Comparison of ENCODE assay signal across 1 cellular context in genomic region chr19:46839752-46840151, GRCh38.
TF ChIP-seq lines count a peak whose summit lies in the region.

No MANE protein-coding gene starts in this region.

TF ChIP-seq in WTC11, 78 proteins besides CTCF, POLR2A, EP300 and RAD21 (continued from another document):
- TF ChIP-seq, protein P1, sequence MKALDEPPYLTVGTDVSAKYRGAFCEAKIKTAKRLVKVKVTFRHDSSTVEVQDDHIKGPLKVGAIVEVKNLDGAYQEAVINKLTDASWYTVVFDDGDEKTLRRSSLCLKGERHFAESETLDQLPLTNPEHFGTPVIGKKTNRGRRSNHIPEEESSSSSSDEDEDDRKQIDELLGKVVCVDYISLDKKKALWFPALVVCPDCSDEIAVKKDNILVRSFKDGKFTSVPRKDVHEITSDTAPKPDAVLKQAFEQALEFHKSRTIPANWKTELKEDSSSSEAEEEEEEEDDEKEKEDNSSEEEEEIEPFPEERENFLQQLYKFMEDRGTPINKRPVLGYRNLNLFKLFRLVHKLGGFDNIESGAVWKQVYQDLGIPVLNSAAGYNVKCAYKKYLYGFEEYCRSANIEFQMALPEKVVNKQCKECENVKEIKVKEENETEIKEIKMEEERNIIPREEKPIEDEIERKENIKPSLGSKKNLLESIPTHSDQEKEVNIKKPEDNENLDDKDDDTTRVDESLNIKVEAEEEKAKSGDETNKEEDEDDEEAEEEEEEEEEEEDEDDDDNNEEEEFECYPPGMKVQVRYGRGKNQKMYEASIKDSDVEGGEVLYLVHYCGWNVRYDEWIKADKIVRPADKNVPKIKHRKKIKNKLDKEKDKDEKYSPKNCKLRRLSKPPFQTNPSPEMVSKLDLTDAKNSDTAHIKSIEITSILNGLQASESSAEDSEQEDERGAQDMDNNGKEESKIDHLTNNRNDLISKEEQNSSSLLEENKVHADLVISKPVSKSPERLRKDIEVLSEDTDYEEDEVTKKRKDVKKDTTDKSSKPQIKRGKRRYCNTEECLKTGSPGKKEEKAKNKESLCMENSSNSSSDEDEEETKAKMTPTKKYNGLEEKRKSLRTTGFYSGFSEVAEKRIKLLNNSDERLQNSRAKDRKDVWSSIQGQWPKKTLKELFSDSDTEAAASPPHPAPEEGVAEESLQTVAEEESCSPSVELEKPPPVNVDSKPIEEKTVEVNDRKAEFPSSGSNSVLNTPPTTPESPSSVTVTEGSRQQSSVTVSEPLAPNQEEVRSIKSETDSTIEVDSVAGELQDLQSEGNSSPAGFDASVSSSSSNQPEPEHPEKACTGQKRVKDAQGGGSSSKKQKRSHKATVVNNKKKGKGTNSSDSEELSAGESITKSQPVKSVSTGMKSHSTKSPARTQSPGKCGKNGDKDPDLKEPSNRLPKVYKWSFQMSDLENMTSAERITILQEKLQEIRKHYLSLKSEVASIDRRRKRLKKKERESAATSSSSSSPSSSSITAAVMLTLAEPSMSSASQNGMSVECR (CRISPR knock-in tag; IDR thresholded peaks at IDR 0.05; ENCODE audit: borderline replicate concordance), result no peak
- no peak for TF ChIP-seq FOXP4 (CRISPR knock-in tag; IDR thresholded peaks at IDR 0.05)
- no peak for TF ChIP-seq TEAD4 (CRISPR knock-in tag; IDR thresholded peaks at IDR 0.05)
- TF ChIP-seq, protein P2, sequence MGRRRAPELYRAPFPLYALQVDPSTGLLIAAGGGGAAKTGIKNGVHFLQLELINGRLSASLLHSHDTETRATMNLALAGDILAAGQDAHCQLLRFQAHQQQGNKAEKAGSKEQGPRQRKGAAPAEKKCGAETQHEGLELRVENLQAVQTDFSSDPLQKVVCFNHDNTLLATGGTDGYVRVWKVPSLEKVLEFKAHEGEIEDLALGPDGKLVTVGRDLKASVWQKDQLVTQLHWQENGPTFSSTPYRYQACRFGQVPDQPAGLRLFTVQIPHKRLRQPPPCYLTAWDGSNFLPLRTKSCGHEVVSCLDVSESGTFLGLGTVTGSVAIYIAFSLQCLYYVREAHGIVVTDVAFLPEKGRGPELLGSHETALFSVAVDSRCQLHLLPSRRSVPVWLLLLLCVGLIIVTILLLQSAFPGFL (CRISPR knock-in tag; IDR thresholded peaks at IDR 0.05; ENCODE audit: borderline replicate concordance), result no peak
- TF ChIP-seq OVOL2 (CRISPR knock-in tag; IDR thresholded peaks at IDR 0.05; ENCODE audit: borderline replicate concordance), result no peak
- TF ChIP-seq PRRX2 (CRISPR knock-in tag; IDR thresholded peaks at IDR 0.05), result no peak
- no peak for TF ChIP-seq E2F5 (CRISPR knock-in tag; IDR thresholded peaks at IDR 0.05)
- TF ChIP-seq, protein P3, sequence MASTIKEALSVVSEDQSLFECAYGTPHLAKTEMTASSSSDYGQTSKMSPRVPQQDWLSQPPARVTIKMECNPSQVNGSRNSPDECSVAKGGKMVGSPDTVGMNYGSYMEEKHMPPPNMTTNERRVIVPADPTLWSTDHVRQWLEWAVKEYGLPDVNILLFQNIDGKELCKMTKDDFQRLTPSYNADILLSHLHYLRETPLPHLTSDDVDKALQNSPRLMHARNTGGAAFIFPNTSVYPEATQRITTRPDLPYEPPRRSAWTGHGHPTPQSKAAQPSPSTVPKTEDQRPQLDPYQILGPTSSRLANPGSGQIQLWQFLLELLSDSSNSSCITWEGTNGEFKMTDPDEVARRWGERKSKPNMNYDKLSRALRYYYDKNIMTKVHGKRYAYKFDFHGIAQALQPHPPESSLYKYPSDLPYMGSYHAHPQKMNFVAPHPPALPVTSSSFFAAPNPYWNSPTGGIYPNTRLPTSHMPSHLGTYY (CRISPR knock-in tag; IDR thresholded peaks at IDR 0.05), result no peak
- TF ChIP-seq, protein P4, sequence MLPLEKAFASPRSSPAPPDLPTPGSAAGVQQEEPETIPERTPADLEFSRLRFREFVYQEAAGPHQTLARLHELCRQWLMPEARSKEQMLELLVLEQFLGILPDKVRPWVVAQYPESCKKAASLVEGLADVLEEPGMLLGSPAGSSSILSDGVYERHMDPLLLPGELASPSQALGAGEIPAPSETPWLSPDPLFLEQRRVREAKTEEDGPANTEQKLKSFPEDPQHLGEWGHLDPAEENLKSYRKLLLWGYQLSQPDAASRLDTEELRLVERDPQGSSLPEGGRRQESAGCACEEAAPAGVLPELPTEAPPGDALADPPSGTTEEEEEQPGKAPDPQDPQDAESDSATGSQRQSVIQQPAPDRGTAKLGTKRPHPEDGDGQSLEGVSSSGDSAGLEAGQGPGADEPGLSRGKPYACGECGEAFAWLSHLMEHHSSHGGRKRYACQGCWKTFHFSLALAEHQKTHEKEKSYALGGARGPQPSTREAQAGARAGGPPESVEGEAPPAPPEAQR (CRISPR knock-in tag; IDR thresholded peaks at IDR 0.05), result no peak
- TF ChIP-seq SMAD4 (CRISPR knock-in tag; IDR thresholded peaks at IDR 0.05), result no peak
- TF ChIP-seq RORB (CRISPR knock-in tag; IDR thresholded peaks at IDR 0.05), result no peak
